2 cellular contexts compared by ENCODE assay signal in genomic region chr16:2056077-2056476, GRCh38.
TF ChIP-seq lines count a peak whose summit lies in the region.

No MANE protein-coding gene starts in this region.

TF ChIP-seq in SK-N-SH treated with all-trans-retinoic acid at 6 μM for 48 hours, 23 proteins besides CTCF, POLR2A, EP300 and RAD21:
- TF ChIP-seq ARNTL (CRISPR knock-in tag; IDR thresholded peaks at IDR 0.05; ENCODE audit: borderline replicate concordance, low read depth) (no peak), ZNF8 (CRISPR knock-in tag; IDR thresholded peaks at IDR 0.05) (no peak), BACH2 (CRISPR knock-in tag; IDR thresholded peaks at IDR 0.05; ENCODE audit: borderline replicate concordance) (no peak), RARB (CRISPR knock-in tag; IDR thresholded peaks at IDR 0.05) (no peak), TCF4 (CRISPR knock-in tag; IDR thresholded peaks at IDR 0.05; ENCODE audit: borderline replicate concordance) (no peak)

TF ChIP-seq in HepG2, 621 proteins besides CTCF, POLR2A, EP300 and RAD21 (continues in another document):
- TF ChIP-seq ZNF749 (CRISPR knock-in tag; IDR thresholded peaks at IDR 0.05; ENCODE audit: borderline replicate concordance) (no peak), ETV5 (CRISPR knock-in tag; IDR thresholded peaks at IDR 0.05; ENCODE audit: borderline replicate concordance) (no peak), GMEB2 (CRISPR knock-in tag; IDR thresholded peaks at IDR 0.05; ENCODE audit: low read depth) (no peak), ZNF205 (CRISPR knock-in tag; IDR thresholded peaks at IDR 0.05) (no peak), ZBTB25 (CRISPR knock-in tag; IDR thresholded peaks at IDR 0.05) (no peak), CERS6 (CRISPR knock-in tag; IDR thresholded peaks at IDR 0.05) (no peak), ZNF891 (CRISPR knock-in tag; IDR thresholded peaks at IDR 0.05) (no peak), ZSCAN12 (CRISPR knock-in tag; IDR thresholded peaks at IDR 0.05) (no peak), ZNF24 (IDR thresholded peaks at IDR 0.05) (no peak), ZNF768 (CRISPR knock-in tag; IDR thresholded peaks at IDR 0.05) (peak; percentile 92), FLYWCH1 (CRISPR knock-in tag; IDR thresholded peaks at IDR 0.05) (no peak), SALL1 (CRISPR knock-in tag; IDR thresholded peaks at IDR 0.05) (0 out of 2 replicates have a peak, but pooled peaks have one; percentile 14), ZNF10 (CRISPR knock-in tag; IDR thresholded peaks at IDR 0.05; ENCODE audit: borderline replicate concordance, low read depth) (no peak), AGO1 (IDR thresholded peaks at IDR 0.05; ENCODE audit: low read depth, low read length, poor library complexity, severe bottlenecking) (peak; percentile 21), NRL (CRISPR knock-in tag; IDR thresholded peaks at IDR 0.05; ENCODE audit: borderline replicate concordance) (0 out of 2 replicates have a peak, but pooled peaks have one; percentile 18), SMAD1 (CRISPR knock-in tag; IDR thresholded peaks at IDR 0.05; ENCODE audit: borderline replicate concordance, low read depth) (no peak), ZNF207 (IDR thresholded peaks at IDR 0.05; ENCODE audit: borderline replicate concordance) (no peak), CCDC6 (CRISPR knock-in tag; IDR thresholded peaks at IDR 0.05) (0 out of 2 replicates have a peak, but pooled peaks have one; percentile 28), ZBTB33 (CRISPR knock-in tag; IDR thresholded peaks at IDR 0.05) (no peak), SMC3 (IDR thresholded peaks at IDR 0.05; ENCODE audit: low read length) (peak; percentile 40; the same call in 1 of the 2 replicates), IRX3 (CRISPR knock-in tag; IDR thresholded peaks at IDR 0.05; ENCODE audit: borderline replicate concordance, low read depth) (no peak), ZBTB8A (CRISPR knock-in tag; IDR thresholded peaks at IDR 0.05; ENCODE audit: borderline replicate concordance, low read depth) (no peak), DMAP1 (CRISPR knock-in tag; IDR thresholded peaks at IDR 0.05) (no peak), ZNF501 (CRISPR knock-in tag; IDR thresholded peaks at IDR 0.05) (no peak), MTERF4 (CRISPR knock-in tag; IDR thresholded peaks at IDR 0.05) (no peak), GZF1 (CRISPR knock-in tag; IDR thresholded peaks at IDR 0.05) (no peak), TRAFD1 (CRISPR knock-in tag; IDR thresholded peaks at IDR 0.05; ENCODE audit: borderline replicate concordance) (no peak), ARNTL (CRISPR knock-in tag; IDR thresholded peaks at IDR 0.05) (no peak), ZSCAN9 (CRISPR knock-in tag; IDR thresholded peaks at IDR 0.05; ENCODE audit: borderline replicate concordance) (no peak), GABPB1 (CRISPR knock-in tag; IDR thresholded peaks at IDR 0.05) (peak; percentile 21; the same call in 1 of the 2 replicates), RBFOX2 (IDR thresholded peaks at IDR 0.05; ENCODE audit: low read depth, low read length) (no peak), KMT2B (CRISPR knock-in tag; IDR thresholded peaks at IDR 0.05) (no peak), ZNF691 (CRISPR knock-in tag; IDR thresholded peaks at IDR 0.05; ENCODE audit: borderline replicate concordance, low read depth) (no peak), SRY (CRISPR knock-in tag; IDR thresholded peaks at IDR 0.05) (no peak), FOXO4 (CRISPR knock-in tag; conservative IDR thresholded peaks at IDR 0.05) (no peak), JUND (CRISPR knock-in tag; IDR thresholded peaks at IDR 0.05) (no peak), ARID4A (CRISPR knock-in tag; IDR thresholded peaks at IDR 0.05; ENCODE audit: borderline replicate concordance) (no peak), HBP1 (CRISPR knock-in tag; IDR thresholded peaks at IDR 0.05; ENCODE audit: low read depth) (no peak), KDM6A (CRISPR knock-in tag; IDR thresholded peaks at IDR 0.05; ENCODE audit: low read depth) (no peak)
